9 cellular contexts compared by ENCODE assay signal in the genomic region with DNA sequence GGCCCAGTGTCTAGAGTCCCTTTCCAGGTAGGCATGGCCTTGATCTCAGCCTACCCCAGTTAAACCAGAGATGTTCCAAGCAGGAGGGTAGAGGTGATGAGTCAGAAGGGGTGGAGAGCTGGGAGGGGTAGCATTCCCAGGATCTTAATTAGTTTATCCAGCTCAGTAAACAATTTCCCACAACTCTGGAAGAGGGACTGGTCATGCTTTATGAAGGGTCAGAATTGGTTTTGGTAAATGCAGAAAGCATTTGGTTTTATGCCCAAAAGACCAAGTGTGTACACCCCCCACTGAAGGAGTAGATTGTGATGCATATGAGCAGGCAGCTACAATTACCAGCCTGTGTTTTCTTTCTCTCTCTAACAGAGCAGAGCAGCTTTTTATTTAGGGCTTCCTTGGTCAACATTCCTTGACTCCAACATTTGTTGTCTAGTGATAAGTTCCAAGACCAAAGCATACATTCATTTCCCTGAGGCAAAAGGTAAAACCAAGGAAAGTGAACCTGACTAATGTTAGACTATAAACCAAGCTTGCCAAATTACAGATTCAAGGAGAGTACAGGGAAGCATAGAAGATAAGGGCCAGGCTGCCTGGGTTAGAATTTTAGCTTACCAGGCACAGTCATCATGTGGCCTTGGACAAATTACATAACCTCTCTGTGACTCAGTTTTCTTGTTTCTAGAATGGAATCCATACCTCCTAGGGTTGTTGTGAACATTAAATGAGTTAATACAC. TPM values are rescaled to one million over a fixed set of nuclear protein-coding genes. Genes with fewer than 3 reads are reported as not detected.
DNase-seq lines count a peak whose midpoint lies in the region; ATAC-seq, FAIRE-seq and TF ChIP-seq lines count a peak whose summit lies in the region.
"Had no signal": no experiment of that assay in that cellular context is flagged by ENCODE, and none has a peak within 500 bp of the region (broad histone marks: within the 10 kb centered on the region; RNA-seq: fewer than 3 reads in every experiment).

No MANE protein-coding gene starts in this region.

- H3K4me2 ChIP-seq in H1 (ENCODE audit: insufficient read depth in 1 of 2, low read depth in 2 of 2, low read length in 2 of 2), result peak overlapping the region; percentile 18 to 50

- TF ChIP-seq POLR2A in H1 (IDR thresholded peaks at IDR 0.05; ENCODE audit: control extremely low read depth in 1 of 2, low read depth in 2 of 2, low read length in 2 of 2), result no peak
- no peak for TF ChIP-seq POLR2A in body of pancreas (IDR thresholded peaks at IDR 0.05)
- TF ChIP-seq POLR2A in uterus (IDR thresholded peaks at IDR 0.05), result no peak

- CTCF ChIA-PET in H1 (lab: Charles Lee; ENCODE audit: partially characterized antibody), result interaction anchor here (0.6 to 5.0 kb wide), 15 partner anchors 8 to 275 kb away, joined by 3 to 37 read pairs (median 4); no protein-coding TSS in a partner anchor

- H2AFZ ChIP-seq in H1 (ENCODE audit: low read length), result no peak overlapping the region

- H3K4me3 ChIP-seq in HUES64 (ENCODE audit: low read length), result no peak overlapping the region
- H3K4me3 ChIP-seq in H1 (ENCODE audit: extremely low read depth in 1 of 4, insufficient read depth in 2 of 4, low read depth in 3 of 4, low read length in 4 of 4), result peak overlapping the region in 1 of 4 experiments; percentile 1; a peak in 2 of 8 replicates
- no peak overlapping the region for H3K4me3 ChIP-seq in mesodermal cell (ENCODE audit: extremely low read depth, insufficient read depth, low read length, poor library complexity, severe bottlenecking)
- no peak overlapping the region for H3K4me3 ChIP-seq in body of pancreas
- no peak overlapping the region for H3K4me3 ChIP-seq in uterus

- peak overlapping the region; percentile 17 for H4K91ac ChIP-seq in H1 (replicated peaks; ENCODE audit: insufficient read length, low read length)

- H3K4ac ChIP-seq in H1 (replicated peaks; ENCODE audit: insufficient read length, low read depth, low read length), result no peak overlapping the region

- DNase-seq in AG09319 (ENCODE audit: extremely low read depth, low read depth) (peak; percentile 85), H1 (ENCODE audit: low read depth in 1 of 2, low spot score in 2 of 2) (no peak), NCI-H510A treated with DMSO at 0.1 percent for 48 hours (lab: John Stamatoyannopoulos, UW) (no peak), body of pancreas (no peak), uterus (no peak), COLO829 (ENCODE audit: low spot score) (no peak)
- DNase-seq: activated naive CD4-positive, alpha-beta T cell treated with anti-CD3 and anti-CD28 coated beads, Interleukin-2, amount 50 U/mL, for 16 hours had no signal

- H4K8ac ChIP-seq in H1 (ENCODE audit: extremely low read depth, insufficient read depth, low read length), result no peak overlapping the region

- peaks cover 27% of the 10 kb centered on the region for H3K4me1 ChIP-seq in HUES64 (ENCODE audit: insufficient read depth, low read length)
- peaks cover 4 to 11% (median 7%) of the 10 kb centered on the region in 4 experiments for H3K4me1 ChIP-seq in H1 (replicated peaks in 1 of 4; ENCODE audit: control insufficient read depth in 3 of 4, insufficient read depth in 4 of 4, low read length in 3 of 4)
- H3K4me1 ChIP-seq in mesodermal cell (ENCODE audit: control insufficient read depth, insufficient read depth, low read length, poor library complexity, severe bottlenecking), result peaks cover 18% of the 10 kb centered on the region
- peaks cover 37% of the 10 kb centered on the region for H3K4me1 ChIP-seq in body of pancreas
- no peaks in the 10 kb centered on the region for H3K4me1 ChIP-seq in uterus

- no peak overlapping the region for H2BK15ac ChIP-seq in H1 (ENCODE audit: low read length)

- H3K18ac ChIP-seq in H1 (ENCODE audit: extremely low read depth, low read length), result no peak overlapping the region; the same call in 1 of the 2 replicates

- intact Hi-C loops in body of pancreas (cut with DNase I) (no loop called here), uterus (cut with DNase I; ENCODE audit: low total_unique reads) (no loop called here)

- H3K36me3 ChIP-seq in HUES64 (ENCODE audit: insufficient read depth, low read length) (peaks cover 79% of the 10 kb centered on the region), H1 (ENCODE audit: control insufficient read depth in 2 of 4, insufficient read depth in 4 of 4, low read length in 3 of 4) (peaks cover 16 to 55% (median 34%) of the 10 kb centered on the region in 4 experiments), mesodermal cell (ENCODE audit: control insufficient read depth, insufficient read depth, low read length) (peaks cover 72% of the 10 kb centered on the region), body of pancreas (replicated peaks in 1 of 2; ENCODE audit: insufficient read depth in 1 of 2, low read depth in 2 of 2) (peaks cover 0 to 4% of the 10 kb centered on the region in 2 donors), uterus (no peaks in the 10 kb centered on the region)

- POLR2A ChIA-PET in H1 (lab: Charles Lee; ENCODE audit: partially characterized antibody), result interaction anchor here (0.6 to 6.6 kb wide), 5 partner anchors 11 to 1668 kb away, joined by 3 to 29 read pairs (median 3); a partner anchor contains a TSS

- peak; percentile 32 for FAIRE-seq in H1 (lab: Jason Lieb, UNC)

- no peak for TF ChIP-seq RAD21 in H1 (IDR thresholded peaks at IDR 0.05 in 1 of 2, conservative IDR thresholded peaks at IDR 0.05 in 1 of 2; ENCODE audit: low read depth in 2 of 2, low read length in 2 of 2)

- H2BK20ac ChIP-seq in H1 (ENCODE audit: low read length), result no peak overlapping the region

- no peak for TF ChIP-seq EP300 in H1 (IDR thresholded peaks at IDR 0.05; ENCODE audit: borderline replicate concordance in 1 of 2, low read depth in 2 of 2, low read length in 2 of 2)

- no peaks in the 10 kb centered on the region; the same call in 1 of the 2 replicates for H3K23me2 ChIP-seq in H1 (ENCODE audit: low read depth, low read length)

- H3K27me3 ChIP-seq in HUES64 (ENCODE audit: insufficient read depth, low read length) (no peaks in the 10 kb centered on the region), H1 (replicated peaks in 1 of 4; ENCODE audit: control insufficient read depth in 3 of 4, extremely low read depth in 1 of 4, insufficient read depth in 3 of 4, low read length in 3 of 4) (no peaks in the 10 kb centered on the region), body of pancreas (no peaks in the 10 kb centered on the region), uterus (no peaks in the 10 kb centered on the region)

- TF ChIP-seq CTCF in AG09319 (IDR thresholded peaks at IDR 0.05; ENCODE audit: low read depth, low read length), result no peak
- no peak for TF ChIP-seq CTCF in H1 (IDR thresholded peaks at IDR 0.05; ENCODE audit: control extremely low read depth in 1 of 3, insufficient read depth in 1 of 3, low read depth in 1 of 3, low read length in 3 of 3)
- TF ChIP-seq CTCF in body of pancreas (IDR thresholded peaks at IDR 0.05), result no peak
- TF ChIP-seq CTCF in uterus (IDR thresholded peaks at IDR 0.05), result no peak

- H4K5ac ChIP-seq in H1 (ENCODE audit: insufficient read length, low read depth, low read length), result no peak overlapping the region

- H2BK5ac ChIP-seq in H1 (ENCODE audit: low read depth, low read length), result no peak overlapping the region

- no peak overlapping the region for H2BK12ac ChIP-seq in H1 (ENCODE audit: low read depth, low read length)

- peaks cover 6% of the 10 kb centered on the region; the same call in 1 of the 2 replicates for H3K79me1 ChIP-seq in H1 (ENCODE audit: low read depth, low read length)

- H3K79me2 ChIP-seq in H1 (ENCODE audit: control insufficient read depth in 1 of 2, insufficient read depth in 2 of 2, low read length in 2 of 2), result peaks cover 0 to 45% of the 10 kb centered on the region in 2 experiments; a peak in 2 of 4 replicates

- ATAC-seq in body of pancreas, result no peak

- no peak overlapping the region for H3K56ac ChIP-seq in H1 (replicated peaks; ENCODE audit: insufficient read length, low read depth, low read length)

- peaks cover 2 to 11% of the 10 kb centered on the region in 2 experiments for H4K20me1 ChIP-seq in H1 (replicated peaks in 1 of 2; ENCODE audit: control insufficient read depth in 1 of 2, insufficient read depth in 2 of 2, low read length in 2 of 2)

- no peak overlapping the region for H2BK120ac ChIP-seq in H1 (replicated peaks; ENCODE audit: low read depth, low read length)

- H2AK5ac ChIP-seq in H1 (ENCODE audit: low read depth, low read length), result no peak overlapping the region

- H3K9ac ChIP-seq in HUES64 (ENCODE audit: low read depth, low read length) (no peak overlapping the region), H1 (replicated peaks in 1 of 4; ENCODE audit: extremely low read depth in 1 of 4, low read depth in 3 of 4, low read length in 3 of 4) (no peak overlapping the region)

- no peak overlapping the region for H3K23ac ChIP-seq in H1 (ENCODE audit: insufficient read length)

- H3K27ac ChIP-seq in HUES64 (ENCODE audit: low read depth, low read length) (peak overlapping the region; percentile 26), H1 (ENCODE audit: low read depth, low read length) (0 out of 2 replicates have a peak overlapping the region, but pooled peaks have one; percentile 5), mesodermal cell (ENCODE audit: low read depth, low read length, severe bottlenecking) (peak overlapping the region; percentile 55), body of pancreas (peak overlapping the region in 2 of 4 donors; percentile 39 to 52), uterus (no peak overlapping the region)

- no peak overlapping the region for H3K14ac ChIP-seq in H1 (ENCODE audit: insufficient read length)

- no peaks in the 10 kb centered on the region for H3K9me3 ChIP-seq in HUES64 (ENCODE audit: insufficient read depth, low read depth, low read length)
- H3K9me3 ChIP-seq in H1 (ENCODE audit: insufficient read depth in 2 of 2, low read depth in 1 of 2, low read length in 1 of 2), result no peaks in the 10 kb centered on the region
- no peaks in the 10 kb centered on the region for H3K9me3 ChIP-seq in mesodermal cell (ENCODE audit: control insufficient read depth, low read length)
- no peaks in the 10 kb centered on the region for H3K9me3 ChIP-seq in body of pancreas
- no peaks in the 10 kb centered on the region for H3K9me3 ChIP-seq in uterus

RNA-seq across cellular contexts. Expression of a gene that starts 17.6 kb away (rescaled TPM):
- 61.3 TPM for polyA plus RNA-seq in HUES64 (2013, experiment 1 of 2)
- polyA plus RNA-seq in HUES64 (2013, experiment 2 of 2), result 67.0 TPM
- 86.3 and 94.5 TPM in 2 replicates for total RNA-seq in H1 (2021; fragmentation: NEBNext Ultra II Directional; extraction: Animal tissue kit (Norgen Biotek cat#: 25700))
- 75.1 and 92.7 TPM in 2 replicates for polyA plus RNA-seq in H1 (2011; rRNA removed)
- polyA plus RNA-seq in H1 (2011; cell fraction: cytosol; rRNA removed), result 153 TPM
- polyA plus RNA-seq in H1 (2011; cell fraction: nucleus; rRNA removed), result 53.3 TPM
- polyA plus RNA-seq in H1 (2012, experiment 1 of 2), result 108 to 149 TPM (median 128 TPM) in 4 replicates
- 38.6 TPM for polyA plus RNA-seq in H1 (2012, experiment 2 of 2)
- 64.6 TPM for polyA plus RNA-seq in H1 (2013, experiment 1 of 2)
- 68.8 TPM for polyA plus RNA-seq in H1 (2013, experiment 2 of 2)
- polyA minus RNA-seq in H1 (2011; rRNA and poly(A)+ RNA removed), result 53.8 and 58.5 TPM in 2 replicates
- polyA minus RNA-seq in H1 (2011; cell fraction: cytosol; rRNA and poly(A)+ RNA removed), result 34.2 TPM
- 55.2 TPM for polyA minus RNA-seq in H1 (2011; cell fraction: nucleus; rRNA and poly(A)+ RNA removed)
- polyA plus RNA-seq in mesodermal cell (2013, experiment 1 of 2), result 51.6 TPM
- 51.9 TPM for polyA plus RNA-seq in mesodermal cell (2013, experiment 2 of 2)
- 10 to 100 TPM; 18.2 to 33.6 TPM for total RNA-seq in body of pancreas
- 10 to 100 TPM in 3 of 4 donors, 1 to 10 TPM in 1; 2.4 to 39.2 (median 30.0) TPM for total RNA-seq in uterus

RNA-seq across cellular contexts. Expression of a gene that starts 17.7 kb away (rescaled TPM):
- 44.6 TPM for polyA plus RNA-seq in HUES64 (2013, experiment 1 of 2)
- polyA plus RNA-seq in HUES64 (2013, experiment 2 of 2), result 47.0 TPM
- 67.4 and 77.4 TPM in 2 replicates for total RNA-seq in H1 (2021; fragmentation: NEBNext Ultra II Directional; extraction: Animal tissue kit (Norgen Biotek cat#: 25700))
- polyA plus RNA-seq in H1 (2011; rRNA removed), result 88.7 and 102 TPM in 2 replicates
- 91.4 TPM for polyA plus RNA-seq in H1 (2011; cell fraction: cytosol; rRNA removed)
- polyA plus RNA-seq in H1 (2011; cell fraction: nucleus; rRNA removed), result 106 TPM
- 51.1 to 61.3 TPM (median 59.3 TPM) in 4 replicates for polyA plus RNA-seq in H1 (2012, experiment 1 of 2)
- 45.8 TPM for polyA plus RNA-seq in H1 (2012, experiment 2 of 2)
- polyA plus RNA-seq in H1 (2013, experiment 1 of 2), result 43.1 TPM
- 43.9 TPM for polyA plus RNA-seq in H1 (2013, experiment 2 of 2)
- 310 and 345 TPM in 2 replicates for polyA minus RNA-seq in H1 (2011; rRNA and poly(A)+ RNA removed)
- 51.1 TPM for polyA minus RNA-seq in H1 (2011; cell fraction: cytosol; rRNA and poly(A)+ RNA removed)
- 81.2 TPM for polyA minus RNA-seq in H1 (2011; cell fraction: nucleus; rRNA and poly(A)+ RNA removed)
- polyA plus RNA-seq in mesodermal cell (2013, experiment 1 of 2), result 57.4 TPM
- polyA plus RNA-seq in mesodermal cell (2013, experiment 2 of 2), result 54.7 TPM
- 10 to 100 TPM; 32.2 to 32.3 TPM for total RNA-seq in body of pancreas
- total RNA-seq in uterus, result 10 to 100 TPM; 29.7 to 76.2 (median 56.2) TPM

RNA-seq across cellular contexts. Expression of a gene that starts 32.5 kb away (rescaled TPM):
- 0.85 TPM for polyA plus RNA-seq in HUES64 (2013, experiment 1 of 2)
- not detected for polyA plus RNA-seq in HUES64 (2013, experiment 2 of 2)
- total RNA-seq in H1 (2021; fragmentation: NEBNext Ultra II Directional; extraction: Animal tissue kit (Norgen Biotek cat#: 25700)), result not detected in 2 replicates
- 0.20 and 0.32 TPM in 2 replicates for polyA plus RNA-seq in H1 (2011; rRNA removed)
- 0.22 TPM for polyA plus RNA-seq in H1 (2011; cell fraction: cytosol; rRNA removed)
- polyA plus RNA-seq in H1 (2011; cell fraction: nucleus; rRNA removed), result 0.56 TPM
- 0.45 TPM in 1 of 4 replicates, not detected in the others for polyA plus RNA-seq in H1 (2012, experiment 1 of 2)
- polyA plus RNA-seq in H1 (2012, experiment 2 of 2), result not detected
- 0.12 TPM for polyA plus RNA-seq in H1 (2013, experiment 1 of 2)
- polyA plus RNA-seq in H1 (2013, experiment 2 of 2), result 0.09 TPM
- not detected in 2 replicates for polyA minus RNA-seq in H1 (2011; rRNA and poly(A)+ RNA removed)
- polyA minus RNA-seq in H1 (2011; cell fraction: cytosol; rRNA and poly(A)+ RNA removed), result not detected
- 0.70 TPM for polyA minus RNA-seq in H1 (2011; cell fraction: nucleus; rRNA and poly(A)+ RNA removed)
- polyA plus RNA-seq in mesodermal cell (2013, experiment 1 of 2), result 0.77 TPM
- 0.35 TPM for polyA plus RNA-seq in mesodermal cell (2013, experiment 2 of 2)
- total RNA-seq in body of pancreas, result 10 to 100 TPM in 1 of 2 donors, 1 to 10 TPM in 1; 4.9 to 22.1 TPM
- total RNA-seq in uterus, result 100 to 1,000 TPM in 1 of 4 donors, 10 to 100 TPM in 3; 35.0 to 248 (median 62.6) TPM

Comparison
In these comparisons a context has a peak if more than half of its experiments do, and no peak if none do; other contexts are left out.
1. H3K27ac ChIP-seq: peak in HUES64 (single experiment), H1 (single experiment) and mesodermal cell (single experiment); none in uterus (0 of 2).